ENCODE assay signal across 18 cellular contexts in the genomic region with DNA sequence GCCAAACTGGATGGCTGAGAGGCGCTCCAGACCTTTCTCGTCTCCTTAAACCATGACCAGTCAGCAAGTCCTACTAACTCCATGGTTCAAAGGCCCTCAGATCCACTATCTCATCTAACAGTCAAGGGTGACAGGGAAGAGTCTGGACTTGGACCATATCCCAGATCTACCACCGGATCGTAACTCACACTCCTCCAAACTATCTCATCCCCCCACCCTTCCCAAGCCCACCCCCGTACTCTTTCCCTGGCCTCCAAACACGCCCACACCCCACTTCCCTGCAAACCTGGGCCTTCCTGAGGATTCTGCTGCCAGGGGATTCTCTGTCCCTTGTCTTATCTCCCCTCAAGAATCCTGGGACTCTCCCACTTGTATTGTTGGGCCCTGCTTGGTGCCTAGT. TPM values are rescaled to one million over a fixed set of nuclear protein-coding genes. Genes with fewer than 3 reads are reported as not detected.
"Had no signal": no experiment of that assay in that cellular context is flagged by ENCODE, and none has a peak within 500 bp of the region (broad histone marks: within the 10 kb centered on the region; RNA-seq: fewer than 3 reads in every experiment).

No MANE protein-coding gene starts in this region.

- H3K36me3 ChIP-seq: ovary had no signal

- H3K27ac Mint-ChIP-seq: activated naive CD8-positive, alpha-beta T cell treated with anti-CD3 and anti-CD28 coated beads, Interleukin-2, amount 50 U/mL, for 24 hours had no signal

- H3K27ac ChIP-seq: epithelial cell of prostate, ovary had no signal

- H3K9me3 ChIP-seq: gastroesophageal sphincter, ovary had no signal

- H3K27me3 Mint-ChIP-seq: activated naive CD8-positive, alpha-beta T cell treated with anti-CD3 and anti-CD28 coated beads, Interleukin-2, amount 50 U/mL, for 24 hours had no signal

- H3K4me3 Mint-ChIP-seq: activated naive CD8-positive, alpha-beta T cell treated with anti-CD3 and anti-CD28 coated beads, Interleukin-2, amount 50 U/mL, for 24 hours had no signal

- H3K27me3 ChIP-seq: gastroesophageal sphincter, ovary had no signal

- H3K4me3 ChIP-seq: gastroesophageal sphincter, ovary had no signal

- DNase-seq: activated CD4-positive, alpha-beta T cell treated with anti-CD3 and anti-CD28 coated beads, Interleukin-2, amount 50 U/mL, for 1 hour; activated CD4-positive, CD25-positive, alpha-beta regulatory T cell; activated naive CD4-positive, alpha-beta T cell; activated naive CD8-positive, alpha-beta T cell treated with anti-CD3 and anti-CD28 coated beads, Interleukin-2, amount 50 U/mL, for 24 hours; activated T-cell treated with anti-CD3 and anti-CD28 coated beads for 4 hours; caudate nucleus; kidney; mesendoderm; ovary; small intestine; stimulated activated CD4-positive, alpha-beta T cell treated with anti-CD3 and anti-CD28 coated beads, Interleukin-4, amount 100 ng/mL, for 4 hours; stimulated activated CD8-positive, alpha-beta memory T cell treated with anti-CD3 and anti-CD28 coated beads, Interleukin-4, amount 100 ng/mL, for 48 hours; stimulated activated naive CD4-positive, alpha-beta T cell treated with Interleukin-2 at 50 U/mL for 16 hours; SW 1271; trophoblast cell had no signal

- ATAC-seq: activated naive CD8-positive, alpha-beta T cell treated with anti-CD3 and anti-CD28 coated beads, Interleukin-2, amount 50 U/mL, for 24 hours; gastroesophageal sphincter had no signal

- H3K9me3 Mint-ChIP-seq: activated naive CD8-positive, alpha-beta T cell treated with anti-CD3 and anti-CD28 coated beads, Interleukin-2, amount 50 U/mL, for 24 hours had no signal

RNA-seq across cellular contexts. Expression of a gene that starts 22.6 kb away (rescaled TPM):
- total RNA-seq: SK-MEL-5 had no signal
